Comparison of ENCODE assay signal across 9 cellular contexts in the genomic region with DNA sequence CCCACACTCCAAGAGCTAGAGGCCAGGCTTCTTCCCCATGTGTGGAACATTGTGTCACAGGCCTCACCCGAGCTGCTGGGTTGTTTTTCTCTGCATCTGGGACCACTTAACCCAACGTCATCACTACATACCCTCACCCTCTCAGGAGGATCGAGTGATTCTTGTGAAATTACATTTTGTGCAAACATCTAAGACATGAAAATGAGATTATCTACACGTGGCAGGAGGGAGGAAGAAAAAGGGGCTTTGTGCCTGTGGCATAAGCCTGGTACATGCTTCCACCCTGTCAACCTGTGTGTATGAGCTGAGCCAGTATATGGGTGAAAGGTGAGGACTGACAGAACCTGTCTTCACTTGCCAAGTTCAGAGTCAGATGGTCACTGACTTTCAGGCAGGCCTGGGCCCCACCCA. TPM values are rescaled to one million over a fixed set of nuclear protein-coding genes. Genes with fewer than 3 reads are reported as not detected.
DNase-seq lines count a peak whose midpoint lies in the region; ATAC-seq, FAIRE-seq and TF ChIP-seq lines count a peak whose summit lies in the region.
"Had no signal": no experiment of that assay in that cellular context is flagged by ENCODE, and none has a peak within 500 bp of the region (broad histone marks: within the 10 kb centered on the region; RNA-seq: fewer than 3 reads in every experiment).

No MANE protein-coding gene starts in this region.

- CTCF ChIA-PET in activated B cell treated with CpG ODN at 0.5 μM for 24 hours (lab: Charles Lee), result no interaction called here

- intact Hi-C loops in activated B cell treated with CpG ODN at 0.5 μM for 24 hours (cut with micrococcal nuclease), result loop anchor here (5.0 to 10.0 kb wide), 3 partner anchors 183 to 1143 kb away; partner anchors contain the start of genes BTF3L4, TXNDC12 and ZYG11A

- TF ChIP-seq CTCF in activated B cell treated with CpG ODN at 0.5 μM for 24 hours (IDR thresholded peaks at IDR 0.05) (no peak), foreskin keratinocyte (conservative IDR thresholded peaks at IDR 0.05) (no peak), GM13976 (IDR thresholded peaks at IDR 0.05; ENCODE audit: borderline replicate concordance, control extremely low read depth, extremely low read depth, insufficient read depth, missing control alignments) (no peak)

- H3K4me1 ChIP-seq in foreskin keratinocyte, result peaks cover 14% of the 10 kb centered on the region

- no peaks in the 10 kb centered on the region for H3K27me3 Mint-ChIP-seq in activated B cell treated with CpG ODN at 0.5 μM for 24 hours

- H3K27ac ChIP-seq in foreskin keratinocyte, result no peak overlapping the region

- peak; percentile 48 for DNase-seq in GM03348 (ENCODE audit: low spot score)
- no peak for DNase-seq in activated B cell treated with CpG ODN at 0.5 μM for 24 hours
- peak; percentile 24 to 52 for DNase-seq in foreskin keratinocyte
- DNase-seq in skeletal muscle cell (ENCODE audit: low read depth), result peak; percentile 75
- DNase-seq in stimulated activated CD4-positive, alpha-beta T cell treated with anti-CD3 and anti-CD28 coated beads, Interleukin-4, amount 100 ng/mL, for 1 hour, result no peak
- no peak for DNase-seq in GM12891 (ENCODE audit: insufficient read length, low spot score)
- no peak for DNase-seq in GM13976 (ENCODE audit: low spot score)
- DNase-seq: NCI-H2081 treated with DMSO at 0.1 percent for 48 hours had no signal

- in situ Hi-C loops in GM13976 (cut with MboI; ENCODE audit: low sequenced_read_pairs, unreplicated experiment), result loop anchor here (25.0 kb wide), 2 partner anchors 286 to 486 kb away; partner anchors contain the start of gene ECHDC2

- FAIRE-seq in GM12891 (lab: Jason Lieb, UNC), result no peak

- no peak overlapping the region for H3K4me3 ChIP-seq in skeletal muscle cell (ENCODE audit: low read depth, low read length)

- peaks cover 40% of the 10 kb centered on the region for H3K36me3 Mint-ChIP-seq in activated B cell treated with CpG ODN at 0.5 μM for 24 hours (ENCODE audit: low read depth)

- H3K4me1 Mint-ChIP-seq in activated B cell treated with CpG ODN at 0.5 μM for 24 hours, result peaks cover 25% of the 10 kb centered on the region

- H3K27ac Mint-ChIP-seq in activated B cell treated with CpG ODN at 0.5 μM for 24 hours, result peak overlapping the region; percentile 94

- H3K4me3 Mint-ChIP-seq in activated B cell treated with CpG ODN at 0.5 μM for 24 hours, result peak overlapping the region; percentile 92

- TF ChIP-seq POLR2A in GM12891 (IDR thresholded peaks at IDR 0.05; ENCODE audit: low read depth, low read length), result no peak

- no peak for ATAC-seq in activated B cell treated with CpG ODN at 0.5 μM for 24 hours (ENCODE audit: low read depth)
- peak; percentile 38 for ATAC-seq in foreskin keratinocyte
- ATAC-seq in GM18873 (IDR thresholded peaks at IDR 0.05; ENCODE audit: low FRiP score, unreplicated experiment), result no peak

- H3K27me3 ChIP-seq in foreskin keratinocyte, result no peaks in the 10 kb centered on the region

- no peaks in the 10 kb centered on the region for H3K9me3 Mint-ChIP-seq in activated B cell treated with CpG ODN at 0.5 μM for 24 hours

- POLR2A ChIA-PET in activated B cell treated with CpG ODN at 0.5 μM for 24 hours (lab: Charles Lee), result interaction anchor here (0.9 to 1.5 kb wide), 2 partner anchors 11 to 21 kb away, joined by 3 to 6 read pairs; no protein-coding TSS in a partner anchor

TF ChIP-seq in GM12891, 5 proteins besides CTCF, POLR2A, EP300 and RAD21:
- TF ChIP-seq POLR2AphosphoS5 (IDR thresholded peaks at IDR 0.05; ENCODE audit: low read depth, low read length) (no peak), SPI1 (IDR thresholded peaks at IDR 0.05; ENCODE audit: low read depth, low read length) (no peak), PAX5 (IDR thresholded peaks at IDR 0.05; ENCODE audit: insufficient read depth, low read length, severe bottlenecking) (no peak), TAF1 (IDR thresholded peaks at IDR 0.05; ENCODE audit: low read depth, low read length) (no peak), POU2F2 (IDR thresholded peaks at IDR 0.05; ENCODE audit: low read depth, low read length) (no peak)

RNA-seq across cellular contexts. Expression of gene CPT2, which starts 1.6 kb away (rescaled TPM):
- total RNA-seq in activated B cell treated with CpG ODN at 0.5 μM for 24 hours, result 12.5 and 15.7 TPM in 2 replicates
- 15.2 and 15.3 TPM in 2 replicates for total RNA-seq in foreskin keratinocyte
- 9.5 and 11.0 TPM in 2 replicates for polyA plus RNA-seq in foreskin keratinocyte
- polyA plus RNA-seq in GM12891 (2012; ENCODE audit: low read depth, missing spikeins), result 18.1 TPM

RNA-seq across cellular contexts. Expression of gene CZIB, which starts 22.2 kb away (rescaled TPM):
- total RNA-seq in activated B cell treated with CpG ODN at 0.5 μM for 24 hours (48.9 and 51.8 TPM in 2 replicates), foreskin keratinocyte (32.6 and 35.6 TPM in 2 replicates)
- polyA plus RNA-seq in foreskin keratinocyte, result 37.2 and 43.3 TPM in 2 replicates
- 33.4 TPM for polyA plus RNA-seq in GM12891 (2012; ENCODE audit: low read depth, missing spikeins)

RNA-seq across cellular contexts. Expression of gene MAGOH, which starts 40.1 kb away (rescaled TPM):
- 56.6 and 65.0 TPM in 2 replicates for total RNA-seq in activated B cell treated with CpG ODN at 0.5 μM for 24 hours
- 47.4 and 68.3 TPM in 2 replicates for total RNA-seq in foreskin keratinocyte
- 114 and 133 TPM in 2 replicates for polyA plus RNA-seq in foreskin keratinocyte
- polyA plus RNA-seq in GM12891 (2012; ENCODE audit: low read depth, missing spikeins), result 125 TPM

RNA-seq across cellular contexts. Expression of gene SLC1A7, which starts 55.8 kb away (rescaled TPM):
- total RNA-seq in activated B cell treated with CpG ODN at 0.5 μM for 24 hours (not detected in 2 replicates), foreskin keratinocyte (not detected in 2 replicates)
- not detected in 2 replicates for polyA plus RNA-seq in foreskin keratinocyte
- polyA plus RNA-seq in GM12891 (2012; ENCODE audit: low read depth, missing spikeins), result not detected

Comparison
In these comparisons a context has a peak if more than half of its experiments do, and no peak if none do; other contexts are left out.
1. DNase-seq: peak in GM03348 (single experiment), foreskin keratinocyte (2 of 2) and skeletal muscle cell (single experiment); none in activated B cell treated with CpG ODN at 0.5 μM for 24 hours (single experiment), stimulated activated CD4-positive, alpha-beta T cell treated with anti-CD3 and anti-CD28 coated beads, Interleukin-4, amount 100 ng/mL, for 1 hour (single experiment), GM12891 (single experiment) and GM13976 (single experiment).